14 cellular contexts compared by ENCODE assay signal in the genomic region with DNA sequence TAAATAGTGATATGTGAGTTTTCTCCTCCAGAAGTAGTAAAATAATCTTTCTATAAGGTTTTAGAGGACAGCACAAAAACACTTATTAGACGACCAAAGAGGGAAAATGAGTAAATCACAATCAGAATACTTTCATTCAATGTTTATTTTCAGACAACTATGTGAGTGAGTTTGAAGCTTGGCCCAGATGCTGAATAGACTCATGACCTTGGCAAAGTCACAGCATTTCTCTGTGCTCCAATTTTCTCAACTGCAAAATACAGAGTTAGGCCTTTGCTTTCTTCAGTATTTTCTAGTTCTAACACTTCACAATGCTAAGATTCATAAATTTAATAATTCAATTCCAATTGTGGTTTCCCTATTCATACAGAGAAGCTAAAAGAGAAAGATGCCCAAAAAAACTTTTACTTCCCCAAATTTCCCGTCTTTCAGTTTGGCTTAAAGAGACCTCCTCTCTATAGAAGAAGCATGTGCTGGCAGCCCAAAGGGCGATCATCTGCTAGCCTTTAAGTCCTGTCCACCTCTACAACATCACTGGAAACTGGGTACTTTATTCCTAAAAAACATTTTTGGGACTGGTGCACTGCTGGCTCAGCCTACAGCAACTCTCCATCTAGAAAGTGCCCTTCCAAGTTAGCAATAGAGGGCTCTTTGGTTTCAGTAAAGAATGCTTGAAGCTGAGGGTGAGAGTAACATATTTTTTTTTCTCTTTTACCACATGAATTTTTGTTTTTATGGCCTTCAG.
A peak's percentile ranks its signal among the peaks of the same experiment; 100 is the strongest.
DNase-seq lines count a peak whose midpoint lies in the region; ATAC-seq and TF ChIP-seq lines count a peak whose summit lies in the region.
"Had no signal": no experiment of that assay in that cellular context is flagged by ENCODE, and none has a peak within 500 bp of the region (broad histone marks: within the 10 kb centered on the region; RNA-seq: fewer than 3 reads in every experiment).

No MANE protein-coding gene starts in this region.

- no peak for TF ChIP-seq POLR2A in esophagus muscularis mucosa (IDR thresholded peaks at IDR 0.05; ENCODE audit: low read depth)

- ATAC-seq in left lung: peak; percentile 14
- ATAC-seq: CD8-positive, alpha-beta T cell had no signal

- intact Hi-C loops in esophagus muscularis mucosa (cut with DNase I) (no loop called here), left lung (cut with DNase I) (no loop called here), tibial artery (cut with DNase I; ENCODE audit: low total_unique reads) (no loop called here), posterior vena cava (cut with DNase I) (no loop called here)

- WGBS in esophagus muscularis mucosa: 39% methylated on average over 3 of the region's 3 CpGs

- TF ChIP-seq CTCF in esophagus muscularis mucosa (IDR thresholded peaks at IDR 0.05) (no peak), left lung (IDR thresholded peaks at IDR 0.05) (no peak), tibial artery (IDR thresholded peaks at IDR 0.05) (no peak), GM13976 (IDR thresholded peaks at IDR 0.05; ENCODE audit: borderline replicate concordance, control extremely low read depth, extremely low read depth, insufficient read depth, missing control alignments) (no peak)

- H3K4me3 ChIP-seq in MG63 (no peak overlapping the region), esophagus muscularis mucosa (no peak overlapping the region), left lung (no peak overlapping the region), tibial artery (no peak overlapping the region)

- H3K27me3 ChIP-seq in MG63: no peaks in the 10 kb centered on the region
- H3K27me3 ChIP-seq in esophagus muscularis mucosa: no peaks in the 10 kb centered on the region
- H3K27me3 ChIP-seq in left lung: no peaks in the 10 kb centered on the region
- no peaks in the 10 kb centered on the region for H3K27me3 ChIP-seq in tibial artery

- H3K36me3 ChIP-seq in MG63: no peaks in the 10 kb centered on the region
- no peaks in the 10 kb centered on the region for H3K36me3 ChIP-seq in esophagus muscularis mucosa
- no peaks in the 10 kb centered on the region for H3K36me3 ChIP-seq in left lung
- H3K36me3 ChIP-seq in tibial artery: no peaks in the 10 kb centered on the region

- H3K4me1 ChIP-seq in esophagus muscularis mucosa (peaks cover 13 to 40% (median 34%) of the 10 kb centered on the region in 4 donors), left lung (peaks cover 0 to 4% of the 10 kb centered on the region in 2 donors), tibial artery (peaks cover 0 to 47% (median 21%) of the 10 kb centered on the region in 4 donors)

- TF ChIP-seq EP300 in esophagus muscularis mucosa (IDR thresholded peaks at IDR 0.05): no peak

- in situ Hi-C loops in GM13976 (cut with MboI; ENCODE audit: low sequenced_read_pairs, unreplicated experiment): no loop called here

- H3K27ac ChIP-seq in esophagus muscularis mucosa (replicated peaks in 1 of 4) (peak overlapping the region; percentile 55 to 62 (median 58)), left lung (peak overlapping the region in 1 of 2 donors; percentile 33), tibial artery (peak overlapping the region; percentile 60 to 75)
- H3K27ac ChIP-seq: HL-60 had no signal

- DNase-seq in MG63: peak; percentile 40
- no peak for DNase-seq in esophagus muscularis mucosa (ENCODE audit: extremely low spot score)
- no peak for DNase-seq in left lung
- peak in 1 of 2 donors; percentile 31 for DNase-seq in tibial artery
- DNase-seq in posterior vena cava (ENCODE audit: low spot score): no peak
- DNase-seq in GM13976 (ENCODE audit: low spot score): no peak
- no peak for DNase-seq in NCI-H2196 (lab: John Stamatoyannopoulos, UW; ENCODE audit: unreplicated experiment)
- DNase-seq: activated CD4-positive, alpha-beta T cell treated with anti-CD3 and anti-CD28 coated beads, Interleukin-2, amount 10 ng/mL, durations not matched to agents 7 days and 5 days; activated T-cell treated with anti-CD3 and anti-CD28 coated beads, Interleukin-2, amount 50 U/mL, for 48 hours; CD8-positive, alpha-beta T cell; dermis blood vessel endothelial cell; Karpas-422; NCI-H774 had no signal

- H3K9me3 ChIP-seq in MG63: no peaks in the 10 kb centered on the region
- no peaks in the 10 kb centered on the region for H3K9me3 ChIP-seq in esophagus muscularis mucosa
- H3K9me3 ChIP-seq in left lung: no peaks in the 10 kb centered on the region
- H3K9me3 ChIP-seq in tibial artery: no peaks in the 10 kb centered on the region
